11 cellular contexts compared by ENCODE assay signal in genomic region chr19:3697671-3698385, GRCh38. TPM values are rescaled to one million over a fixed set of nuclear protein-coding genes. Genes with fewer than 3 reads are reported as not detected.
DNase-seq lines count a peak whose midpoint lies in the region; ATAC-seq and TF ChIP-seq lines count a peak whose summit lies in the region.
"Had no signal": no experiment of that assay in that cellular context is flagged by ENCODE, and none has a peak within 500 bp of the region (broad histone marks: within the 10 kb centered on the region; RNA-seq: fewer than 3 reads in every experiment).

No MANE protein-coding gene starts in this region.

- H3K4me2 ChIP-seq in H9 (ENCODE audit: insufficient read depth, insufficient read length, low read length) (no peak overlapping the region), neural progenitor cell (no peak overlapping the region), PC-9 (no peak overlapping the region)

- H3K27ac Mint-ChIP-seq in CD4-positive, CD25-positive, alpha-beta regulatory T cell, result peak overlapping the region in 1 of 3 donors; percentile 88
- H3K27ac Mint-ChIP-seq in H9 (no peak overlapping the region; a peak in 1 of 7 replicates), neural progenitor cell (no peak overlapping the region)

- H3K14ac ChIP-seq in H9 (ENCODE audit: insufficient read depth, low read length), result no peak overlapping the region; the same call in 1 of the 2 replicates

- H2BK120ac ChIP-seq in H9 (ENCODE audit: low read depth, low read length, poor library complexity, severe bottlenecking), result no peak overlapping the region

- CTCF ChIA-PET in PC-9 (lab: Charles Lee), result interaction anchor here (0.5 to 0.7 kb wide), 2 partner anchors 12 to 144 kb away, joined by 3 to 4 read pairs; no protein-coding TSS in a partner anchor

- H3K4ac ChIP-seq in H9 (ENCODE audit: low read depth, low read length), result no peak overlapping the region

- peak overlapping the region; percentile 83 to 91 (median 86) for H3K4me3 Mint-ChIP-seq in CD4-positive, CD25-positive, alpha-beta regulatory T cell
- H3K4me3 Mint-ChIP-seq in H9, result peak overlapping the region; percentile 38 to 63; a peak in 2 of 5 replicates
- H3K4me3 Mint-ChIP-seq in neural progenitor cell, result peak overlapping the region; percentile 74

- WGBS in H9 (ENCODE audit: extremely low coverage, insufficient read length, low lambda C conversion rate), result no CpG with 5 or more reads among the region's 43 CpGs
- 86 to 88% methylated on average over 29 to 43 of the region's 43 CpGs for WGBS in tibial nerve, 2 donors

- H2BK20ac ChIP-seq in H9 (ENCODE audit: low read depth, low read length, poor library complexity, severe bottlenecking), result no peak overlapping the region

- no peak overlapping the region for H3K23ac ChIP-seq in H9 (ENCODE audit: insufficient read length, low read depth, low read length)

- H2BK15ac ChIP-seq in H9 (ENCODE audit: low read depth, low read length), result no peak overlapping the region

- TF ChIP-seq POLR2A in tibial nerve (IDR thresholded peaks at IDR 0.05), result no peak

- no peak overlapping the region for H3K4me3 ChIP-seq in CD4-positive, CD25-positive, alpha-beta regulatory T cell (ENCODE audit: low read depth, low read length)
- H3K4me3 ChIP-seq in dorsolateral prefrontal cortex, result peak overlapping the region in 51 of 59 donors; percentile 4 to 97 (median 82)
- no peak overlapping the region for H3K4me3 ChIP-seq in neural progenitor cell
- H3K4me3 ChIP-seq in PC-9, result no peak overlapping the region
- no peak overlapping the region for H3K4me3 ChIP-seq in tibial nerve
- H3K4me3 ChIP-seq: cardiac muscle cell had no signal

- H3K23me2 ChIP-seq in H9 (ENCODE audit: insufficient read length, low read depth, low read length, poor library complexity, severe bottlenecking), result peaks cover 8% of the 10 kb centered on the region

- TF ChIP-seq CTCF in H9 (conservative IDR thresholded peaks at IDR 0.05) (no peak), dorsolateral prefrontal cortex (IDR thresholded peaks at IDR 0.05 in 54 of 56, conservative IDR thresholded peaks at IDR 0.05 in 2 of 56; ENCODE audit: low read depth in 1 of 56, partially characterized antibody in 56 of 56) (no peak), neural progenitor cell (IDR thresholded peaks at IDR 0.05) (no peak), PC-9 (conservative IDR thresholded peaks at IDR 0.05) (no peak), tibial nerve (IDR thresholded peaks at IDR 0.05) (no peak)

- no peaks in the 10 kb centered on the region for H3K9me3 ChIP-seq in CD4-positive, CD25-positive, alpha-beta regulatory T cell (ENCODE audit: control insufficient read depth in 2 of 2, low read length in 2 of 2)
- H3K9me3 ChIP-seq in H9 (ENCODE audit: control insufficient read depth, low read depth, low read length) (no peaks in the 10 kb centered on the region), neural progenitor cell (ENCODE audit: low read depth) (no peaks in the 10 kb centered on the region), PC-9 (ENCODE audit: insufficient read depth, low read depth) (no peaks in the 10 kb centered on the region), tibial nerve (no peaks in the 10 kb centered on the region)

- no peaks in the 10 kb centered on the region for H3K27me3 ChIP-seq in CD4-positive, CD25-positive, alpha-beta regulatory T cell (ENCODE audit: control insufficient read depth, insufficient read depth, low read length)
- no peaks in the 10 kb centered on the region for H3K27me3 ChIP-seq in H9 (ENCODE audit: insufficient read depth, low read length)
- H3K27me3 ChIP-seq in dorsolateral prefrontal cortex, result no peaks in the 10 kb centered on the region
- H3K27me3 ChIP-seq in neural progenitor cell, result no peaks in the 10 kb centered on the region
- no peaks in the 10 kb centered on the region for H3K27me3 ChIP-seq in PC-9 (ENCODE audit: insufficient read depth, low read depth)
- no peaks in the 10 kb centered on the region for H3K27me3 ChIP-seq in tibial nerve
- H3K27me3 ChIP-seq: cardiac muscle cell, foreskin keratinocyte had no signal

- intact Hi-C loops in dorsolateral prefrontal cortex (cut with DNase I), result loop anchor here in 1 of 2 donors (2.0 to 5.0 kb wide), 2 partner anchors 29 to 41 kb away; no protein-coding TSS in a partner anchor
- intact Hi-C loops in PC-9 (cut with micrococcal nuclease; ENCODE audit: unreplicated experiment), result no loop called here

- H3K9me2 ChIP-seq in PC-9 (ENCODE audit: insufficient read depth), result no peaks in the 10 kb centered on the region

- no peak overlapping the region for H4K5ac ChIP-seq in H9 (ENCODE audit: insufficient read length, low read depth, low read length)

- no peaks in the 10 kb centered on the region for H3K9me3 Mint-ChIP-seq in CD4-positive, CD25-positive, alpha-beta regulatory T cell
- H3K9me3 Mint-ChIP-seq in H9 (no peaks in the 10 kb centered on the region; a peak in 2 of 5 replicates), neural progenitor cell (no peaks in the 10 kb centered on the region)

- peaks cover 17% of the 10 kb centered on the region for H3K4me1 ChIP-seq in CD4-positive, CD25-positive, alpha-beta regulatory T cell (ENCODE audit: control insufficient read depth, insufficient read depth, low read length, poor library complexity, severe bottlenecking)
- H3K4me1 ChIP-seq in H9 (ENCODE audit: insufficient read depth, low read length) (no peaks in the 10 kb centered on the region; the same call in 1 of the 2 replicates), neural progenitor cell (peaks cover 9% of the 10 kb centered on the region), PC-9 (replicated peaks; ENCODE audit: insufficient read depth) (no peaks in the 10 kb centered on the region; the same call in 1 of the 2 replicates), tibial nerve (peaks cover 0 to 40% (median 18%) of the 10 kb centered on the region in 4 donors)
- H3K4me1 ChIP-seq: foreskin keratinocyte had no signal

- H3K27ac ChIP-seq in CD4-positive, CD25-positive, alpha-beta regulatory T cell (ENCODE audit: insufficient read depth, low read length, poor library complexity, severe bottlenecking), result no peak overlapping the region
- H3K27ac ChIP-seq in H9 (ENCODE audit: insufficient read length, low read depth, low read length) (no peak overlapping the region), dorsolateral prefrontal cortex (peak overlapping the region in 34 of 59 donors; percentile 10 to 92 (median 56)), neural progenitor cell (no peak overlapping the region), PC-9 (no peak overlapping the region), tibial nerve (peak overlapping the region in 1 of 4 donors; percentile 87)
- H3K27ac ChIP-seq: foreskin keratinocyte had no signal

- DNase-seq in CD4-positive, CD25-positive, alpha-beta regulatory T cell, result no peak
- no peak for DNase-seq in H9
- DNase-seq in dorsolateral prefrontal cortex, result no peak
- no peak for DNase-seq in neural progenitor cell (ENCODE audit: low spot score)
- DNase-seq in PC-9, result no peak
- DNase-seq in DMS53 treated with DMSO at 0.1 percent for 48 hours (lab: John Stamatoyannopoulos, UW; ENCODE audit: unreplicated experiment), result no peak
- no peak for DNase-seq in NCI-H2081 treated with DMSO at 0.1 percent for 48 hours (lab: John Stamatoyannopoulos, UW)
- DNase-seq in tibial nerve (ENCODE audit: low spot score in 2 of 2), result no peak
- DNase-seq: foreskin keratinocyte, NCI-H526 had no signal

- no peak overlapping the region for H2AK5ac ChIP-seq in H9 (ENCODE audit: insufficient read length, low read length)

- no peak overlapping the region for H2BK5ac ChIP-seq in H9 (ENCODE audit: insufficient read length, low read length)

- no peak overlapping the region for H2BK12ac ChIP-seq in H9 (ENCODE audit: insufficient read length, low read depth, low read length)

- no peak overlapping the region for H4K91ac ChIP-seq in H9 (ENCODE audit: insufficient read length, low read depth, low read length)

- H3K56ac ChIP-seq in H9 (ENCODE audit: insufficient read length, low read depth, low read length), result no peak overlapping the region

- BruUV-seq in PC-9 (replicated peaks; lab: Mats Ljungman, UMichigan), result no TSS peak

- no peak for TF ChIP-seq EP300 in tibial nerve (IDR thresholded peaks at IDR 0.05)

- H3K36me3 ChIP-seq in CD4-positive, CD25-positive, alpha-beta regulatory T cell (ENCODE audit: control insufficient read depth, insufficient read depth, low read length), result no peaks in the 10 kb centered on the region
- H3K36me3 ChIP-seq in neural progenitor cell (no peaks in the 10 kb centered on the region), PC-9 (ENCODE audit: low read depth) (no peaks in the 10 kb centered on the region), tibial nerve (peaks cover 0 to 15% (median 0%) of the 10 kb centered on the region in 3 donors)
- H3K36me3 ChIP-seq: cardiac muscle cell had no signal

- POLR2A ChIA-PET in PC-9 (lab: Charles Lee; ENCODE audit: unreplicated experiment), result interaction anchor here (0.7 kb wide), 1 partner anchor 390 kb away, joined by 14 read pairs; no protein-coding TSS in a partner anchor

- no peak overlapping the region for H4K8ac ChIP-seq in H9 (replicated peaks; ENCODE audit: insufficient read length, low read depth, low read length)

- H3T11ph ChIP-seq in H9 (ENCODE audit: low read length), result no peak overlapping the region

- no peaks in the 10 kb centered on the region for H3K27me3 Mint-ChIP-seq in CD4-positive, CD25-positive, alpha-beta regulatory T cell
- no peaks in the 10 kb centered on the region for H3K27me3 Mint-ChIP-seq in H9 (ENCODE audit: low read depth)
- H3K27me3 Mint-ChIP-seq in neural progenitor cell (ENCODE audit: insufficient read depth, low read depth), result peaks cover 1% of the 10 kb centered on the region

- peaks cover 16% of the 10 kb centered on the region; the same call in 1 of the 2 replicates for H3K79me2 ChIP-seq in H9 (ENCODE audit: insufficient read depth, low read length)
- H3K79me2 ChIP-seq in neural progenitor cell (ENCODE audit: low read depth), result peaks cover 66% of the 10 kb centered on the region
- 0 out of 2 replicates have a peak, but pooled peaks cover 8% of the 10 kb centered on the region for H3K79me2 ChIP-seq in PC-9 (ENCODE audit: low read depth)

- H3K4me1 Mint-ChIP-seq in CD4-positive, CD25-positive, alpha-beta regulatory T cell, result peaks cover 0 to 44% (median 11%) of the 10 kb centered on the region in 4 donors
- peaks cover 0 to 10% of the 10 kb centered on the region in 2 experiments; a peak in 2 of 4 replicates for H3K4me1 Mint-ChIP-seq in H9
- H3K4me1 Mint-ChIP-seq in neural progenitor cell, result peaks cover 17% of the 10 kb centered on the region

- no peaks in the 10 kb centered on the region for H3K36me3 Mint-ChIP-seq in CD4-positive, CD25-positive, alpha-beta regulatory T cell
- H3K36me3 Mint-ChIP-seq in H9 (ENCODE audit: insufficient read depth in 1 of 3, low read depth in 3 of 3), result peaks cover 0 to 5% (median 0%) of the 10 kb centered on the region in 3 experiments; a peak in 4 of 7 replicates
- no peaks in the 10 kb centered on the region for H3K36me3 Mint-ChIP-seq in neural progenitor cell

- no peaks in the 10 kb centered on the region for H3K79me1 ChIP-seq in H9 (ENCODE audit: insufficient read depth, low read depth, low read length, poor library complexity, severe bottlenecking)

- H3F3A ChIP-seq in neural progenitor cell (ENCODE audit: low read depth), result peaks cover 8% of the 10 kb centered on the region
- peaks cover 11% of the 10 kb centered on the region; the same call in 1 of the 2 replicates for H3F3A ChIP-seq in PC-9 (ENCODE audit: insufficient read depth, low read depth)

- H4K20me1 ChIP-seq in H9 (ENCODE audit: control insufficient read depth, insufficient read depth, insufficient read length) (no peaks in the 10 kb centered on the region), neural progenitor cell (ENCODE audit: low read depth) (peaks cover 68% of the 10 kb centered on the region), PC-9 (ENCODE audit: insufficient read depth) (no peaks in the 10 kb centered on the region)

- no peak overlapping the region for H3K18ac ChIP-seq in H9 (ENCODE audit: insufficient read length, low read depth, low read length)

- H3K9ac ChIP-seq in H9 (ENCODE audit: extremely low read depth, insufficient read length, low read length), result no peak overlapping the region
- no peak overlapping the region for H3K9ac ChIP-seq in neural progenitor cell

- H2AFZ ChIP-seq in H9 (ENCODE audit: low read length) (no peak overlapping the region), neural progenitor cell (replicated peaks) (no peak overlapping the region), PC-9 (no peak overlapping the region)

- ATAC-seq in CD4-positive, CD25-positive, alpha-beta regulatory T cell (ENCODE audit: low read depth in 2 of 2), result no peak
- ATAC-seq: foreskin keratinocyte had no signal

RNA-seq across cellular contexts. Expression of gene PIP5K1C, which starts 2.4 kb away (rescaled TPM):
- total RNA-seq in CD4-positive, CD25-positive, alpha-beta regulatory T cell, result 28.1 TPM
- 1 to 10 TPM; 3.8 to 5.7 (median 4.2) TPM for polyA plus RNA-seq in CD4-positive, CD25-positive, alpha-beta regulatory T cell
- total RNA-seq in H9 (2021) (41.7 and 42.2 TPM in 2 replicates), dorsolateral prefrontal cortex (100 to 1,000 TPM in 105 of 120 experiments, 10 to 100 TPM in 15; 52.4 to 207 (median 126) TPM), neural progenitor cell (ENCODE audit: low replicate concordance) (8.6 and 26.6 TPM in 2 replicates), PC-9 (2021) (19.1 and 20.0 TPM in 2 replicates), tibial nerve (10 to 100 TPM; 23.0 to 37.2 (median 24.9) TPM)

RNA-seq across cellular contexts. Expression of gene TJP3, which starts 10.4 kb away (rescaled TPM):
- total RNA-seq in CD4-positive, CD25-positive, alpha-beta regulatory T cell, result 20.6 TPM
- 10 to 100 TPM; 22.9 to 34.4 (median 29.9) TPM for polyA plus RNA-seq in CD4-positive, CD25-positive, alpha-beta regulatory T cell
- total RNA-seq in H9 (2021) (27.3 and 27.9 TPM in 2 replicates), dorsolateral prefrontal cortex (1 to 10 TPM in 12 of 120 experiments, under 1 TPM in 19, not detected in 89; 0.14 to 4.5 (median 0.81) TPM), neural progenitor cell (ENCODE audit: low replicate concordance) (14.7 and 32.5 TPM in 2 replicates), PC-9 (2021) (56.8 and 71.5 TPM in 2 replicates), tibial nerve (under 1 TPM in 3 of 4 donors, not detected in 1; 0.21 to 0.90 (median 0.22) TPM)
- total RNA-seq: foreskin keratinocyte had no signal
- polyA plus RNA-seq: foreskin keratinocyte had no signal

Comparison
In these comparisons a context has a peak if more than half of its experiments do, and no peak if none do; other contexts are left out.
1. H3K27ac ChIP-seq: peak in dorsolateral prefrontal cortex (34 of 59); none in CD4-positive, CD25-positive, alpha-beta regulatory T cell (single experiment), H9 (single experiment), neural progenitor cell (single experiment) and PC-9 (single experiment).
2. H3K4me3 ChIP-seq: peak in dorsolateral prefrontal cortex (51 of 59); none in CD4-positive, CD25-positive, alpha-beta regulatory T cell (single experiment), neural progenitor cell (single experiment), PC-9 (single experiment) and tibial nerve (0 of 4).
3. Peak in every context shown above with its lines, with median percentiles within 50 percentile points of each other: H3K4me3 Mint-ChIP-seq.